Comparison of ENCODE assay signal across 1 cellular context in the genomic region with DNA sequence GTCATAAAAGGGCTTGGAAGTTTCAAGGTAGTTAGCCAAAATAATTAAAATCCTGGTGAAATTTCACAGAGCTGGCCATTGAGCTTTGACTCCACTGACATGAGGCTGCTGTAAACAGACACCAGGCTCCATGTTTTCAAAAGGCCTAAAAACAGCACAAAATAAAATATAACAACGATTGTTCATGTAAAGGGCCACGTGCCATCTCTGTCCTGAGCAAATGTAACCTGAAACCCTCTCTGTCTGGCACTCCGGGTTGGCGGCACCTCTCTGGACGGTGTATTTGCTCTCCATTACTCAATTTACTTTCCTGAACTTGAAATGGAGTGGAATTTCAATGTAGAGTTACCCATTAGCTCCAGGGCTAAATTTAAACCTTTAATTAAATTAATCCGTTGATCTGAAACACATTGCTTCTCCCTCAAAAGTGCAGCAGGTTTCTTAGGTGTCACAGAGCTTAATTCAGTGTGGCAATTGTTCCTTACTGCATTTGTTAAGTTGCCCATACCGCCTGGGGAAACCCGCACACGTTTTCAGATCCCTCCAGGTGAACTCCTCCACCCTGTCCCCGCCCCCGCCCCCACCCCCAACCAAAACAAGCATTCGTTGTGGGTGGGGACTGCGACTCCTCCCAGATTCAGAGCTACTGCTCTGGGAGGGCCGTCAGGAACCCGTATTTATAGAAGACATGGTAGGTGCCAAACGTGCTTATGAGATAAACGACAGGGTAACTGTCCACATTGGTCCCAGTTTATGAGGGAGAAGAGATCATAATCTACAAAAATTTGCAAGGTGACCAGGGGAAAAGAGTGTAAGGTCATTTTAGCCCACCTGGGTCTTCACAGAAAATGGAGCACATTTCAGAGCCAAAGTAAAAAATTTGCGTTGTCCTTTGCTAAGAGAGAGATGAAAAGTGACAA.
TF ChIP-seq lines count a peak whose summit lies in the region.

No MANE protein-coding gene starts in this region.

TF ChIP-seq in A549, 52 proteins besides CTCF, POLR2A, EP300 and RAD21 (continued from another document):
- TF ChIP-seq, protein P1, sequence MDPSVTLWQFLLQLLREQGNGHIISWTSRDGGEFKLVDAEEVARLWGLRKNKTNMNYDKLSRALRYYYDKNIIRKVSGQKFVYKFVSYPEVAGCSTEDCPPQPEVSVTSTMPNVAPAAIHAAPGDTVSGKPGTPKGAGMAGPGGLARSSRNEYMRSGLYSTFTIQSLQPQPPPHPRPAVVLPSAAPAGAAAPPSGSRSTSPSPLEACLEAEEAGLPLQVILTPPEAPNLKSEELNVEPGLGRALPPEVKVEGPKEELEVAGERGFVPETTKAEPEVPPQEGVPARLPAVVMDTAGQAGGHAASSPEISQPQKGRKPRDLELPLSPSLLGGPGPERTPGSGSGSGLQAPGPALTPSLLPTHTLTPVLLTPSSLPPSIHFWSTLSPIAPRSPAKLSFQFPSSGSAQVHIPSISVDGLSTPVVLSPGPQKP (IDR thresholded peaks at IDR 0.05; ENCODE audit: low read depth, low read length): no peak
- TF ChIP-seq GATA3 (IDR thresholded peaks at IDR 0.05; ENCODE audit: borderline replicate concordance) (no peak; the same call in 1 of the 2 replicates), JUN (IDR thresholded peaks at IDR 0.05) (no peak; a peak in 1 of 5 replicates), POLR2AphosphoS2 (conservative IDR thresholded peaks at IDR 0.05; ENCODE audit: low read length) (no peak), FOSB (CRISPR knock-in tag; IDR thresholded peaks at IDR 0.05) (no peak), HOXA7 (CRISPR knock-in tag; IDR thresholded peaks at IDR 0.05) (0 out of 2 replicates have a peak, but pooled peaks have one; percentile 47), FOSL2 (IDR thresholded peaks at IDR 0.05) (no peak), FOSL2 (CRISPR knock-in tag; IDR thresholded peaks at IDR 0.05) (no peak), CHD2 (IDR thresholded peaks at IDR 0.05; ENCODE audit: low read length, partially characterized antibody) (no peak)
